ENCODE assay signal across 18 cellular contexts in the genomic region with DNA sequence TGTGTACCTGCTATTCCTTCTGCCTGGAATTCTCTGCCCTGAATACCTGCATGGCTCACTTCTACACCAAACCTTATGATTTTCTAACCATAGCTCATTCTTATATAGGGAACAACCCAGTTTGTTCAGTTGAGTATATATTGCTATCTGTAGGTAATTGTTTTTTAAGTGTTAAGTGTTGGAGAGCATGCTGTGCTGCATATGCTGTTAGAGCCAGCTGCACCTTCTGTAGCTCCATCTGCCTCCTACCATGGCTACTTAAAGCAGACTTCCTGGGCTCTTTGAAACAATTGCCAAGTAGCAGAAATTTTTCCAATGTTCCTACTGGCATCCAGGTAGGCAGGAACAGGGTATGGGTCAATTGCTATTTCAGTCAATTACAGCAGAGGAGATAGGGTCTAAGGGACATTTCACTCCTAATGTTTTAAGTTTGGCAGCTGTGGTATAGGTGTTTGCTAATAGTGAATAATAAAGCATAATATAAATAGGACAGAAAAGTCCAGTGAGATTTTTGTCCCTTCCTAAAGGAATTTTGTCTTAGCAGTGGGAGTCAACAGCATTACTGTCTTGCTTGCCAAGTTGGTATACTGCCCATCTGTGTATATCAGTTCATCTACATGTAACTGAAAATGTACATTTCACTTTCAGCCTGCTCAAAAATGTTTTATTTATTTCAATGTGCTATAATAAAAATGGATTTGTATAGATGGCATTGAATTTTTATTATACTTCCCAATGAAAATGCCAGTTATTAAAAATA. TPM values are rescaled to one million over a fixed set of nuclear protein-coding genes. Genes with fewer than 3 reads are reported as not detected.
DNase-seq lines count a peak whose midpoint lies in the region; ATAC-seq and FAIRE-seq lines count a peak whose summit lies in the region.
"Had no signal": no experiment of that assay in that cellular context is flagged by ENCODE, and none has a peak within 500 bp of the region (broad histone marks: within the 10 kb centered on the region; RNA-seq: fewer than 3 reads in every experiment).

No MANE protein-coding gene starts in this region.

- H3K4ac ChIP-seq in mesendoderm (ENCODE audit: low read depth, low read length), result no peak overlapping the region

- no peaks in the 10 kb centered on the region for H3K4me1 Mint-ChIP-seq in activated CD4-positive, alpha-beta T cell treated with anti-CD3 and anti-CD28 coated beads, Interleukin-2, amount 10 ng/mL, durations not matched to agents 7 days and 5 days
- H3K4me1 Mint-ChIP-seq: activated naive CD4-positive, alpha-beta T cell treated with anti-CD3 and anti-CD28 coated beads, Interleukin-2, amount 10 ng/mL, durations not matched to agents 7 days and 5 days had no signal

- H3K79me2 ChIP-seq in mesendoderm (ENCODE audit: control insufficient read depth, insufficient read depth, low read length), result no peaks in the 10 kb centered on the region

- H3K9me3 Mint-ChIP-seq in activated CD4-positive, alpha-beta T cell treated with anti-CD3 and anti-CD28 coated beads, Interleukin-2, amount 10 ng/mL, durations not matched to agents 7 days and 5 days, result no peaks in the 10 kb centered on the region
- H3K9me3 Mint-ChIP-seq: activated naive CD4-positive, alpha-beta T cell treated with anti-CD3 and anti-CD28 coated beads, Interleukin-2, amount 10 ng/mL, durations not matched to agents 7 days and 5 days had no signal

- no peak overlapping the region for H2BK5ac ChIP-seq in mesendoderm (ENCODE audit: low read length)

- no peak overlapping the region for H3K4me3 Mint-ChIP-seq in activated CD4-positive, alpha-beta T cell treated with anti-CD3 and anti-CD28 coated beads, Interleukin-2, amount 10 ng/mL, durations not matched to agents 7 days and 5 days
- H3K4me3 Mint-ChIP-seq: activated naive CD4-positive, alpha-beta T cell treated with anti-CD3 and anti-CD28 coated beads, Interleukin-2, amount 10 ng/mL, durations not matched to agents 7 days and 5 days had no signal

- ATAC-seq in GM18909 (IDR thresholded peaks at IDR 0.05; ENCODE audit: poor library complexity, unreplicated experiment) (peak; percentile 34), GM21619 (IDR thresholded peaks at IDR 0.05; ENCODE audit: unreplicated experiment) (peak; percentile 21), HG03175 (IDR thresholded peaks at IDR 0.05; ENCODE audit: unreplicated experiment) (peak; percentile 5), GM21423 (IDR thresholded peaks at IDR 0.05; ENCODE audit: unreplicated experiment) (no peak), HG02763 (IDR thresholded peaks at IDR 0.05; ENCODE audit: unreplicated experiment) (no peak)

- no peaks in the 10 kb centered on the region for H3K27me3 Mint-ChIP-seq in activated CD4-positive, alpha-beta T cell treated with anti-CD3 and anti-CD28 coated beads, Interleukin-2, amount 10 ng/mL, durations not matched to agents 7 days and 5 days

- no peaks in the 10 kb centered on the region for H3K27me3 ChIP-seq in mesendoderm (ENCODE audit: insufficient read depth, low read length, poor library complexity)
- H3K27me3 ChIP-seq: BE2C, stomach had no signal

- CTCF ChIA-PET in activated CD4-positive, alpha-beta T cell treated with anti-CD3 and anti-CD28 coated beads, Interleukin-2, amount 10 ng/mL, durations not matched to agents 7 days and 5 days (lab: Charles Lee), result no interaction called here

- no peak overlapping the region for H3K4me2 ChIP-seq in mesendoderm (ENCODE audit: low read length)
- H3K4me2 ChIP-seq: KMS-11 had no signal

- peak; percentile 18 for FAIRE-seq in colon (lab: Jason Lieb, UNC)
- FAIRE-seq: bronchial epithelial cell, H1 had no signal

- no peak overlapping the region for H3K9ac ChIP-seq in mesendoderm (ENCODE audit: low read length)
- H3K9ac ChIP-seq: KMS-11 had no signal

- H4K8ac ChIP-seq in mesendoderm (ENCODE audit: low read depth, low read length), result no peak overlapping the region

- no peak overlapping the region for H2BK15ac ChIP-seq in mesendoderm (replicated peaks; ENCODE audit: low read depth)

- POLR2A ChIA-PET in activated CD4-positive, alpha-beta T cell treated with anti-CD3 and anti-CD28 coated beads, Interleukin-2, amount 10 ng/mL, durations not matched to agents 7 days and 5 days (lab: Charles Lee), result no interaction called here

- no peak overlapping the region for H3K27ac Mint-ChIP-seq in activated CD4-positive, alpha-beta T cell treated with anti-CD3 and anti-CD28 coated beads, Interleukin-2, amount 10 ng/mL, durations not matched to agents 7 days and 5 days
- H3K27ac Mint-ChIP-seq: activated naive CD4-positive, alpha-beta T cell treated with anti-CD3 and anti-CD28 coated beads, Interleukin-2, amount 10 ng/mL, durations not matched to agents 7 days and 5 days had no signal

- no peak overlapping the region for H3K23ac ChIP-seq in mesendoderm (ENCODE audit: low read length)

- H3K79me1 ChIP-seq in mesendoderm (ENCODE audit: low read length), result no peaks in the 10 kb centered on the region

- H3K36me3 Mint-ChIP-seq in activated CD4-positive, alpha-beta T cell treated with anti-CD3 and anti-CD28 coated beads, Interleukin-2, amount 10 ng/mL, durations not matched to agents 7 days and 5 days (ENCODE audit: low read depth), result no peaks in the 10 kb centered on the region
- H3K36me3 Mint-ChIP-seq: activated naive CD4-positive, alpha-beta T cell treated with anti-CD3 and anti-CD28 coated beads, Interleukin-2, amount 10 ng/mL, durations not matched to agents 7 days and 5 days had no signal

- H3K27ac ChIP-seq in mesendoderm (ENCODE audit: low read depth, low read length), result no peak overlapping the region
- H3K27ac ChIP-seq: KMS-11, SK-N-MC, stomach, WERI-Rb-1 had no signal

- no peak for DNase-seq in mesendoderm
- no peak for DNase-seq in activated CD4-positive, alpha-beta T cell treated with anti-CD3 and anti-CD28 coated beads, Interleukin-2, amount 10 ng/mL, durations not matched to agents 7 days and 5 days
- DNase-seq: activated naive CD4-positive, alpha-beta T cell treated with anti-CD3 and anti-CD28 coated beads, Interleukin-2, amount 10 ng/mL, durations not matched to agents 7 days and 5 days; BE2C; kidney; NK-92 treated with Interleukin-12 subunit alpha and Interleukin-12 subunit beta, amount 100 ng/mL, for 24 hours; stomach; WERI-Rb-1 had no signal

- H2BK120ac ChIP-seq in mesendoderm (ENCODE audit: low read depth, low read length), result no peak overlapping the region

- no peaks in the 10 kb centered on the region for H3K4me1 ChIP-seq in mesendoderm (ENCODE audit: control insufficient read depth, low read depth, low read length)
- H3K4me1 ChIP-seq: BE2C, stomach had no signal

- H3K36me3 ChIP-seq in mesendoderm (ENCODE audit: control insufficient read depth, insufficient read depth, low read length), result no peaks in the 10 kb centered on the region
- H3K36me3 ChIP-seq: BE2C had no signal

- no peak overlapping the region for H3K18ac ChIP-seq in mesendoderm (ENCODE audit: low read length)

- H2AK5ac ChIP-seq in mesendoderm (ENCODE audit: low read length), result no peak overlapping the region

- H3K56ac ChIP-seq in mesendoderm (ENCODE audit: low read length), result no peak overlapping the region

- H3K4me3 ChIP-seq in mesendoderm (ENCODE audit: low read length), result no peak overlapping the region
- H3K4me3 ChIP-seq: SK-N-MC, stomach had no signal

- no peak overlapping the region for H4K5ac ChIP-seq in mesendoderm (ENCODE audit: low read length)

RNA-seq across cellular contexts. Expression of a gene that starts 34.0 kb away (rescaled TPM):
- 2.2 TPM for polyA plus RNA-seq in mesendoderm (2013, experiment 1 of 2)
- 2.3 TPM for polyA plus RNA-seq in mesendoderm (2013, experiment 2 of 2)
- under 1 TPM; 0.73 to 0.79 TPM for total RNA-seq in activated CD4-positive, alpha-beta T cell treated with anti-CD3 and anti-CD28 coated beads, Interleukin-2, amount 10 ng/mL, durations not matched to agents 7 days and 5 days

Comparison
In these comparisons a context has a peak if more than half of its experiments do, and no peak if none do; other contexts are left out.
1. ATAC-seq: peak in GM18909 (single experiment), GM21619 (single experiment) and HG03175 (single experiment); none in GM21423 (single experiment) and HG02763 (single experiment).